1 cellular context compared by ENCODE assay signal in the genomic region with DNA sequence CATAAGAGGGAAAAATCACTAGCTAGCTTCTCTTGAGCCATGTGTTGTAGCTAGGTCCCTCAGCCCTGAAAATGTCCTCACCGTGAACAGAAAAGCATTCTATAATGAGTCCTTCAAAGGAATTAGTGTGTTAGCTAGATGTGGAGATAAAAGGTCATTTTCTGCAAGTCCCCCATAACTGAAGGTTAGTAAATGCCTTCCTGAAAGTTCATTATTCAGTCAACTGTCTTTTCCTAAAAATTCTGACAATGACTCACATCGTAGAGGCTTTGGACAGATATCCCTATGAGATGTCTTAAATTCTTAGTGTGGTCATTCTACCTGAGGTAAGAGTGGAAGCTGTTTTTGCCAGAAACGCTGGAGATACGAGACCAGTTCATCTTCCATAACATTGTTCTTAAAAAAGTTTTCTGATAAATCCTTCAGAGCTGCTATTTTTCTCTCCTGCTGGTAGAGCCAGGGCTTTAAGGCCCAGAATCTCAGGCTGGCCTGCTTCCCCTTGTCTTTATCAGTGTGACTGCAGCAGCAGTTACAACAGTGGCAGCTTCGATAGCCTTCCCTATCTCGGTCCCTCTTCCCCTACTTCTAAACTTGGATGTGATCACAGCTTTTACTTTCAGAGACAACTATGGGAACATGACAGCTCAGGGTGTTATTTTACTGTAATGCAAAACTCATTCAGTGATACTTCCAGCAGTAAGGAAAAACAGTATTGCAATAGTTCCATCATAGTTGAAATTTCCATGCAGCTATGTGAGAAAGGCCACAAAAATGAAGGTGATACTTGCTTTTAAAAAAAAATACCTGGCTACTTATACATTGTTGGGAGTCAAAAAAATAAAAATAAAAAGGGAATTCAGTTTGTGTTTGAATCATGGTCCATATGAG.
TF ChIP-seq lines count a peak whose summit lies in the region.

No MANE protein-coding gene starts in this region.

TF ChIP-seq in K562, 482 proteins besides CTCF, POLR2A, EP300 and RAD21 (continued from another document):
- TF ChIP-seq, protein P1, sequence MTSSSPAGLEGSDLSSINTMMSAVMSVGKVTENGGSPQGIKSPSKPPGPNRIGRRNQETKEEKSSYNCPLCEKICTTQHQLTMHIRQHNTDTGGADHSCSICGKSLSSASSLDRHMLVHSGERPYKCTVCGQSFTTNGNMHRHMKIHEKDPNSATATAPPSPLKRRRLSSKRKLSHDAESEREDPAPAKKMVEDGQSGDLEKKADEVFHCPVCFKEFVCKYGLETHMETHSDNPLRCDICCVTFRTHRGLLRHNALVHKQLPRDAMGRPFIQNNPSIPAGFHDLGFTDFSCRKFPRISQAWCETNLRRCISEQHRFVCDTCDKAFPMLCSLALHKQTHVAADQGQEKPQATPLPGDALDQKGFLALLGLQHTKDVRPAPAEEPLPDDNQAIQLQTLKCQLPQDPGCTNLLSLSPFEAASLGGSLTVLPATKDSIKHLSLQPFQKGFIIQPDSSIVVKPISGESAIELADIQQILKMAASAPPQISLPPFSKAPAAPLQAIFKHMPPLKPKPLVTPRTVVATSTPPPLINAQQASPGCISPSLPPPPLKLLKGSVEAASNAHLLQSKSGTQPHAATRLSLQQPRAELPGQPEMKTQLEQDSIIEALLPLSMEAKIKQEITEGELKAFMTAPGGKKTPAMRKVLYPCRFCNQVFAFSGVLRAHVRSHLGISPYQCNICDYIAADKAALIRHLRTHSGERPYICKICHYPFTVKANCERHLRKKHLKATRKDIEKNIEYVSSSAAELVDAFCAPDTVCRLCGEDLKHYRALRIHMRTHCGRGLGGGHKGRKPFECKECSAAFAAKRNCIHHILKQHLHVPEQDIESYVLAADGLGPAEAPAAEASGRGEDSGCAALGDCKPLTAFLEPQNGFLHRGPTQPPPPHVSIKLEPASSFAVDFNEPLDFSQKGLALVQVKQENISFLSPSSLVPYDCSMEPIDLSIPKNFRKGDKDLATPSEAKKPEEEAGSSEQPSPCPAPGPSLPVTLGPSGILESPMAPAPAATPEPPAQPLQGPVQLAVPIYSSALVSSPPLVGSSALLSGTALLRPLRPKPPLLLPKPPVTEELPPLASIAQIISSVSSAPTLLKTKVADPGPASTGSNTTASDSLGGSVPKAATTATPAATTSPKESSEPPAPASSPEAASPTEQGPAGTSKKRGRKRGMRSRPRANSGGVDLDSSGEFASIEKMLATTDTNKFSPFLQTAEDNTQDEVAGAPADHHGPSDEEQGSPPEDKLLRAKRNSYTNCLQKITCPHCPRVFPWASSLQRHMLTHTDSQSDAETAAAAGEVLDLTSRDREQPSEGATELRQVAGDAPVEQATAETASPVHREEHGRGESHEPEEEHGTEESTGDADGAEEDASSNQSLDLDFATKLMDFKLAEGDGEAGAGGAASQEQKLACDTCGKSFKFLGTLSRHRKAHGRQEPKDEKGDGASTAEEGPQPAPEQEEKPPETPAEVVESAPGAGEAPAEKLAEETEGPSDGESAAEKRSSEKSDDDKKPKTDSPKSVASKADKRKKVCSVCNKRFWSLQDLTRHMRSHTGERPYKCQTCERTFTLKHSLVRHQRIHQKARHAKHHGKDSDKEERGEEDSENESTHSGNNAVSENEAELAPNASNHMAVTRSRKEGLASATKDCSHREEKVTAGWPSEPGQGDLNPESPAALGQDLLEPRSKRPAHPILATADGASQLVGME (CRISPR knock-in tag; IDR thresholded peaks at IDR 0.05), result no peak
- TF ChIP-seq CBX1 (IDR thresholded peaks at IDR 0.05; ENCODE audit: low read depth) (no peak; the same call in 1 of the 2 replicates), ZNF24 (IDR thresholded peaks at IDR 0.05) (peak; percentile 84), NCOR1 (IDR thresholded peaks at IDR 0.05) (peak; percentile 100), ZNF174 (CRISPR knock-in tag; IDR thresholded peaks at IDR 0.05) (0 out of 2 replicates have a peak, but pooled peaks have one; percentile 40), ELF1 (tag; IDR thresholded peaks at IDR 0.05) (peak; percentile 25; the same call in 1 of the 2 replicates), KLF6 (CRISPR knock-in tag; IDR thresholded peaks at IDR 0.05; ENCODE audit: borderline replicate concordance) (peak; percentile 57; the same call in 1 of the 2 replicates), ETS2 (tag; IDR thresholded peaks at IDR 0.05; ENCODE audit: borderline replicate concordance, poor library complexity, severe bottlenecking) (no peak), SMARCA5 (IDR thresholded peaks at IDR 0.05) (no peak), ZNF57 (CRISPR knock-in tag; IDR thresholded peaks at IDR 0.05) (no peak), CBX3 (IDR thresholded peaks at IDR 0.05; ENCODE audit: borderline replicate concordance in 1 of 2, low read length in 2 of 2) (peak in 1 of 2 experiments; percentile 86; a peak in 1 of 3 replicates), HDAC3 (IDR thresholded peaks at IDR 0.05; ENCODE audit: borderline replicate concordance, partially characterized antibody) (peak; percentile 98), ZNF436 (CRISPR knock-in tag; IDR thresholded peaks at IDR 0.05) (no peak), LCOR (CRISPR knock-in tag; IDR thresholded peaks at IDR 0.05) (peak; percentile 98), JUND (IDR thresholded peaks at IDR 0.05; ENCODE audit: borderline replicate concordance, low read depth, low read length) (peak; percentile 80), JUND (tag; IDR thresholded peaks at IDR 0.05; ENCODE audit: borderline replicate concordance, low read depth, low read length) (peak; percentile 74; the same call in 2 of the 3 replicates), RAD51 (IDR thresholded peaks at IDR 0.05; ENCODE audit: borderline replicate concordance, low read depth) (no peak; the same call in 1 of the 2 replicates), MTA3 (IDR thresholded peaks at IDR 0.05; ENCODE audit: borderline replicate concordance) (peak; percentile 92), POLR2G (IDR thresholded peaks at IDR 0.05; ENCODE audit: low read depth, low read length) (peak; percentile 41; the same call in 1 of the 2 replicates), HLTF (IDR thresholded peaks at IDR 0.05) (peak; percentile 87), ZBED1 (IDR thresholded peaks at IDR 0.05) (peak; percentile 91; the same call in 1 of the 2 replicates), RFX5 (IDR thresholded peaks at IDR 0.05; ENCODE audit: low read depth, low read length) (no peak; the same call in 1 of the 2 replicates), SIN3B (IDR thresholded peaks at IDR 0.05; ENCODE audit: low read depth) (no peak), POLR2AphosphoS5 (IDR thresholded peaks at IDR 0.05; ENCODE audit: control insufficient read depth, insufficient read depth, low read depth, low read length) (peak; percentile 100)
- TF ChIP-seq, protein P2, sequence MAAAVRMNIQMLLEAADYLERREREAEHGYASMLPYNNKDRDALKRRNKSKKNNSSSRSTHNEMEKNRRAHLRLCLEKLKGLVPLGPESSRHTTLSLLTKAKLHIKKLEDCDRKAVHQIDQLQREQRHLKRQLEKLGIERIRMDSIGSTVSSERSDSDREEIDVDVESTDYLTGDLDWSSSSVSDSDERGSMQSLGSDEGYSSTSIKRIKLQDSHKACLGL (CRISPR knock-in tag; IDR thresholded peaks at IDR 0.05; ENCODE audit: borderline replicate concordance, poor library complexity, severe bottlenecking), result no peak
- TF ChIP-seq, protein P3, sequence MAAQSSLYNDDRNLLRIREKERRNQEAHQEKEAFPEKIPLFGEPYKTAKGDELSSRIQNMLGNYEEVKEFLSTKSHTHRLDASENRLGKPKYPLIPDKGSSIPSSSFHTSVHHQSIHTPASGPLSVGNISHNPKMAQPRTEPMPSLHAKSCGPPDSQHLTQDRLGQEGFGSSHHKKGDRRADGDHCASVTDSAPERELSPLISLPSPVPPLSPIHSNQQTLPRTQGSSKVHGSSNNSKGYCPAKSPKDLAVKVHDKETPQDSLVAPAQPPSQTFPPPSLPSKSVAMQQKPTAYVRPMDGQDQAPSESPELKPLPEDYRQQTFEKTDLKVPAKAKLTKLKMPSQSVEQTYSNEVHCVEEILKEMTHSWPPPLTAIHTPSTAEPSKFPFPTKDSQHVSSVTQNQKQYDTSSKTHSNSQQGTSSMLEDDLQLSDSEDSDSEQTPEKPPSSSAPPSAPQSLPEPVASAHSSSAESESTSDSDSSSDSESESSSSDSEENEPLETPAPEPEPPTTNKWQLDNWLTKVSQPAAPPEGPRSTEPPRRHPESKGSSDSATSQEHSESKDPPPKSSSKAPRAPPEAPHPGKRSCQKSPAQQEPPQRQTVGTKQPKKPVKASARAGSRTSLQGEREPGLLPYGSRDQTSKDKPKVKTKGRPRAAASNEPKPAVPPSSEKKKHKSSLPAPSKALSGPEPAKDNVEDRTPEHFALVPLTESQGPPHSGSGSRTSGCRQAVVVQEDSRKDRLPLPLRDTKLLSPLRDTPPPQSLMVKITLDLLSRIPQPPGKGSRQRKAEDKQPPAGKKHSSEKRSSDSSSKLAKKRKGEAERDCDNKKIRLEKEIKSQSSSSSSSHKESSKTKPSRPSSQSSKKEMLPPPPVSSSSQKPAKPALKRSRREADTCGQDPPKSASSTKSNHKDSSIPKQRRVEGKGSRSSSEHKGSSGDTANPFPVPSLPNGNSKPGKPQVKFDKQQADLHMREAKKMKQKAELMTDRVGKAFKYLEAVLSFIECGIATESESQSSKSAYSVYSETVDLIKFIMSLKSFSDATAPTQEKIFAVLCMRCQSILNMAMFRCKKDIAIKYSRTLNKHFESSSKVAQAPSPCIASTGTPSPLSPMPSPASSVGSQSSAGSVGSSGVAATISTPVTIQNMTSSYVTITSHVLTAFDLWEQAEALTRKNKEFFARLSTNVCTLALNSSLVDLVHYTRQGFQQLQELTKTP (IDR thresholded peaks at IDR 0.05; ENCODE audit: low read depth in 1 of 2, partially characterized antibody in 2 of 2), result peak; percentile 68 to 81
